In the genomic region with DNA sequence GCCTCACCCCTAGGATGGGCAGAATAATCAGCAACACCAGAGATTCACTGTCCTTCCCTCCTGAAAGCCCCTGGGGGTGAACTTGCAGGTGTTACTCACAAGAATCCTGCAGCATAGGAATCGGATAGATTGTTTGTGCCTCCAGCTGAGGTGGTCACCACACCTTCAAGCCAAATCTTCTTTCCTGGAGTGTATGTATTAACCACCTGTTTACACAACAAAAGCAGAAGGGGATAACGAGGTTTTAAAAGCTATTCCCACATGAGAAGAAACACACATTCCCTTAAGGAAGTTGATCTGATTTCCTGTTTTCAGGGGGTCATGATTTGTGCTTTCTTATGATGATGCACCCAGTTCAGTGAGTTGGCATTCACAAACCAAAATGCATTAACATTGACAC, we compare ENCODE assay signal across 23 cellular contexts.
DNase-seq lines count a peak whose midpoint lies in the region; ATAC-seq, FAIRE-seq and TF ChIP-seq lines count a peak whose summit lies in the region.
"Had no signal": no experiment of that assay in that cellular context is flagged by ENCODE, and none has a peak within 500 bp of the region (broad histone marks: within the 10 kb centered on the region; RNA-seq: fewer than 3 reads in every experiment).

No MANE protein-coding gene starts in this region.

- no peak overlapping the region for H2BK5ac ChIP-seq in H1 (ENCODE audit: low read depth, low read length)
- no peak overlapping the region for H2BK5ac ChIP-seq in mesenchymal stem cell (ENCODE audit: low read depth, low read length, poor library complexity, severe bottlenecking)

- peak overlapping the region; percentile 53; the same call in 1 of the 2 replicates for H3K27ac Mint-ChIP-seq in GM23338
- H3K27ac Mint-ChIP-seq in activated naive CD8-positive, alpha-beta T cell treated with anti-CD3 and anti-CD28 coated beads, Interleukin-2, amount 50 U/mL, for 24 hours = no peak overlapping the region
- H3K27ac Mint-ChIP-seq: CD4-positive, alpha-beta T cell had no signal

- no peak for TF ChIP-seq POLR2A in H1 (IDR thresholded peaks at IDR 0.05; ENCODE audit: control extremely low read depth in 1 of 2, low read depth in 2 of 2, low read length in 2 of 2)

- H3K79me1 ChIP-seq in H1 (ENCODE audit: low read depth, low read length) = no peaks in the 10 kb centered on the region
- H3K79me1 ChIP-seq in mesenchymal stem cell (replicated peaks; ENCODE audit: low read length, poor library complexity, severe bottlenecking) = no peaks in the 10 kb centered on the region

- peak; percentile 76 for FAIRE-seq in H1 (lab: Jason Lieb, UNC)
- FAIRE-seq: A204.1, D721Med, GM12892, GM18507, K562 had no signal

- H3K27me3 ChIP-seq in GM23338 (ENCODE audit: insufficient read depth) = no peaks in the 10 kb centered on the region
- no peaks in the 10 kb centered on the region for H3K27me3 ChIP-seq in HUES48 (ENCODE audit: control insufficient read depth, insufficient read depth, low read length)
- no peaks in the 10 kb centered on the region for H3K27me3 ChIP-seq in H1 (replicated peaks in 1 of 4; ENCODE audit: control insufficient read depth in 3 of 4, extremely low read depth in 1 of 4, insufficient read depth in 3 of 4, low read length in 3 of 4)
- H3K27me3 ChIP-seq in MM.1S (replicated peaks; ENCODE audit: insufficient read depth, low read length) = no peaks in the 10 kb centered on the region
- no peaks in the 10 kb centered on the region for H3K27me3 ChIP-seq in mesenchymal stem cell (ENCODE audit: control insufficient read depth in 1 of 2, insufficient read depth in 1 of 2, low read length in 2 of 2)
- H3K27me3 ChIP-seq: BE2C had no signal

- no peak overlapping the region for H2BK120ac ChIP-seq in H1 (replicated peaks; ENCODE audit: low read depth, low read length)
- H2BK120ac ChIP-seq in mesenchymal stem cell (ENCODE audit: low read depth, low read length) = no peak overlapping the region

- no peaks in the 10 kb centered on the region for H3K23me2 ChIP-seq in H1 (ENCODE audit: low read depth, low read length)

- H2BK20ac ChIP-seq in H1 (ENCODE audit: low read length) = no peak overlapping the region

- H4K91ac ChIP-seq in H1 (replicated peaks; ENCODE audit: insufficient read length, low read length) (no peak overlapping the region), mesenchymal stem cell (ENCODE audit: low read length) (no peak overlapping the region)

- no peaks in the 10 kb centered on the region for H3F3A ChIP-seq in GM23338 (replicated peaks; ENCODE audit: low read depth)
- no peaks in the 10 kb centered on the region for H3F3A ChIP-seq in MM.1S (ENCODE audit: insufficient read depth, low read length)

- H4K20me1 ChIP-seq in GM23338 (replicated peaks; ENCODE audit: insufficient read depth) = no peaks in the 10 kb centered on the region
- no peaks in the 10 kb centered on the region for H4K20me1 ChIP-seq in H1 (replicated peaks in 1 of 2; ENCODE audit: control insufficient read depth in 1 of 2, insufficient read depth in 2 of 2, low read length in 2 of 2)
- H4K20me1 ChIP-seq in MM.1S (ENCODE audit: insufficient read depth, low read length) = no peaks in the 10 kb centered on the region

- POLR2A ChIA-PET in H1 (lab: Charles Lee; ENCODE audit: partially characterized antibody) = no interaction called here

- H3K9me2 ChIP-seq in GM23338 (ENCODE audit: insufficient read depth) = no peaks in the 10 kb centered on the region
- no peaks in the 10 kb centered on the region for H3K9me2 ChIP-seq in MM.1S (replicated peaks; ENCODE audit: insufficient read depth, low read length)

- DNase-seq in GM23338 (ENCODE audit: low spot score) = peak; percentile 37
- DNase-seq in H1 (ENCODE audit: low read depth in 1 of 2, low spot score in 2 of 2) = peak in 1 of 2 experiments; percentile 10
- DNase-seq in iPS-NIHi7 (ENCODE audit: extremely low spot score) = peak; percentile 41
- no peak for DNase-seq in NCI-H2029 (lab: John Stamatoyannopoulos, UW)
- DNase-seq in activated naive CD8-positive, alpha-beta T cell treated with anti-CD3 and anti-CD28 coated beads, Interleukin-2, amount 50 U/mL, for 24 hours = no peak
- no peak for DNase-seq in MM.1S
- no peak for DNase-seq in mesenchymal stem cell
- DNase-seq: ACHN; BE2C; Caco-2; CD4-positive, alpha-beta T cell; GDM1; GM23248; IMR-90 had no signal

- H3K23ac ChIP-seq in H1 (ENCODE audit: insufficient read length) (no peak overlapping the region), mesenchymal stem cell (ENCODE audit: low read length in 2 of 2) (no peak overlapping the region)

- H3K9me3 ChIP-seq in HUES48 (ENCODE audit: control insufficient read depth, insufficient read depth, low read length) = no peaks in the 10 kb centered on the region
- H3K9me3 ChIP-seq in H1 (ENCODE audit: insufficient read depth in 2 of 2, low read depth in 1 of 2, low read length in 1 of 2) = no peaks in the 10 kb centered on the region
- no peaks in the 10 kb centered on the region for H3K9me3 ChIP-seq in MM.1S (replicated peaks; ENCODE audit: insufficient read depth, low read length)
- H3K9me3 ChIP-seq in mesenchymal stem cell (ENCODE audit: control insufficient read depth, low read length) = no peaks in the 10 kb centered on the region
- H3K9me3 ChIP-seq: BE2C, Caco-2, HAP-1 had no signal

- H3K36me3 Mint-ChIP-seq in GM23338 (ENCODE audit: low read depth) = no peaks in the 10 kb centered on the region
- H3K36me3 Mint-ChIP-seq in activated naive CD8-positive, alpha-beta T cell treated with anti-CD3 and anti-CD28 coated beads, Interleukin-2, amount 50 U/mL, for 24 hours (ENCODE audit: low read depth) = no peaks in the 10 kb centered on the region

- H2BK15ac ChIP-seq in H1 (ENCODE audit: low read length) (no peak overlapping the region), mesenchymal stem cell (ENCODE audit: low read depth, poor library complexity, severe bottlenecking) (no peak overlapping the region)

- H3K14ac ChIP-seq in H1 (ENCODE audit: insufficient read length) = no peak overlapping the region
- no peak overlapping the region for H3K14ac ChIP-seq in mesenchymal stem cell (ENCODE audit: low read length in 2 of 2)

- TF ChIP-seq EP300 in H1 (IDR thresholded peaks at IDR 0.05; ENCODE audit: borderline replicate concordance in 1 of 2, low read depth in 2 of 2, low read length in 2 of 2) = no peak

- no peak overlapping the region for H3K4ac ChIP-seq in H1 (replicated peaks; ENCODE audit: insufficient read length, low read depth, low read length)
- H3K4ac ChIP-seq in mesenchymal stem cell (ENCODE audit: low read depth in 1 of 2, low read length in 2 of 2) = no peak overlapping the region

- H3K4me2 ChIP-seq in GM23338 (peak overlapping the region; percentile 23; the same call in 1 of the 2 replicates), H1 (ENCODE audit: insufficient read depth in 1 of 2, low read depth in 2 of 2, low read length in 2 of 2) (peak overlapping the region in 1 of 2 experiments; percentile 40; a peak in 2 of 4 replicates), MM.1S (ENCODE audit: low read depth, low read length) (no peak overlapping the region), mesenchymal stem cell (ENCODE audit: low read length, poor library complexity, severe bottlenecking) (no peak overlapping the region)

- CTCF ChIA-PET in H1 (lab: Charles Lee; ENCODE audit: partially characterized antibody) = no interaction called here

- H2BK12ac ChIP-seq in H1 (ENCODE audit: low read depth, low read length) (no peak overlapping the region), mesenchymal stem cell (ENCODE audit: low read length in 2 of 2) (no peak overlapping the region)

- peaks cover 2% of the 10 kb centered on the region for H3K27me3 Mint-ChIP-seq in GM23338 (ENCODE audit: insufficient read depth, low read depth, poor library complexity)
- H3K27me3 Mint-ChIP-seq in activated naive CD8-positive, alpha-beta T cell treated with anti-CD3 and anti-CD28 coated beads, Interleukin-2, amount 50 U/mL, for 24 hours = peaks cover 1% of the 10 kb centered on the region

- peak; percentile 61 for ATAC-seq in GM23338
- ATAC-seq in activated naive CD8-positive, alpha-beta T cell treated with anti-CD3 and anti-CD28 coated beads, Interleukin-2, amount 50 U/mL, for 24 hours = no peak
- ATAC-seq: K562 had no signal

- H3K4me3 ChIP-seq in GM23338 (no peak overlapping the region), HUES48 (ENCODE audit: low read depth, low read length) (no peak overlapping the region), H1 (ENCODE audit: extremely low read depth in 1 of 4, insufficient read depth in 2 of 4, low read depth in 3 of 4, low read length in 4 of 4) (no peak overlapping the region), MM.1S (ENCODE audit: low read length) (no peak overlapping the region), mesenchymal stem cell (ENCODE audit: insufficient read depth in 1 of 2, low read depth in 1 of 2, low read length in 2 of 2) (no peak overlapping the region)
- H3K4me3 ChIP-seq: GM23248, HAP-1, K562 had no signal

- no peak overlapping the region for H3K18ac ChIP-seq in H1 (ENCODE audit: extremely low read depth, low read length)
- H3K18ac ChIP-seq in mesenchymal stem cell (ENCODE audit: low read depth in 1 of 2, low read length in 2 of 2) = no peak overlapping the region

- 19% methylated on average over 2 of the region's 2 CpGs; no CpG with 5 or more reads in 1 of the 2 experiments for WGBS in H1 (ENCODE audit: extremely low coverage in 1 of 2, insufficient coverage in 1 of 2, insufficient read length in 1 of 2, insufficient replicate concordance in 2 of 2, low coverage in 1 of 2, low lambda C conversion rate in 2 of 2, missing lambda C conversion rate in 1 of 2), 2 experiments
- WGBS in mesenchymal stem cell = 67% methylated on average over 1 of the region's 2 CpGs

- H3K9me3 Mint-ChIP-seq in GM23338 = no peaks in the 10 kb centered on the region
- no peaks in the 10 kb centered on the region for H3K9me3 Mint-ChIP-seq in activated naive CD8-positive, alpha-beta T cell treated with anti-CD3 and anti-CD28 coated beads, Interleukin-2, amount 50 U/mL, for 24 hours
- H3K9me3 Mint-ChIP-seq: CD4-positive, alpha-beta T cell had no signal

- H3K4me1 ChIP-seq in GM23338 (ENCODE audit: insufficient read depth) (peaks cover 29% of the 10 kb centered on the region), HUES48 (ENCODE audit: control insufficient read depth, insufficient read depth, low read length) (peaks cover 25% of the 10 kb centered on the region), H1 (replicated peaks in 1 of 4; ENCODE audit: control insufficient read depth in 3 of 4, insufficient read depth in 4 of 4, low read length in 3 of 4) (peaks cover 0 to 15% (median 9%) of the 10 kb centered on the region in 4 experiments; a peak in 4 of 7 replicates), MM.1S (ENCODE audit: low read length) (no peaks in the 10 kb centered on the region), mesenchymal stem cell (ENCODE audit: control insufficient read depth, insufficient read depth, low read depth, low read length) (no peaks in the 10 kb centered on the region)
- H3K4me1 ChIP-seq: BE2C, Caco-2, HAP-1 had no signal

- H4K5ac ChIP-seq in H1 (ENCODE audit: insufficient read length, low read depth, low read length) = no peak overlapping the region

- H2AFZ ChIP-seq in GM23338 = no peak overlapping the region
- no peak overlapping the region for H2AFZ ChIP-seq in H1 (ENCODE audit: low read length)
- H2AFZ ChIP-seq in MM.1S (ENCODE audit: low read length) = no peak overlapping the region
- H2AFZ ChIP-seq in mesenchymal stem cell (ENCODE audit: low read depth, low read length) = no peak overlapping the region
- H2AFZ ChIP-seq: GM23248 had no signal

- H4K8ac ChIP-seq in H1 (ENCODE audit: extremely low read depth, insufficient read depth, low read length) = no peak overlapping the region
- H4K8ac ChIP-seq in mesenchymal stem cell (ENCODE audit: low read length) = no peak overlapping the region

- no peak for TF ChIP-seq CTCF in GM23338 (conservative IDR thresholded peaks at IDR 0.05; ENCODE audit: low read depth in 2 of 2)
- no peak for TF ChIP-seq CTCF in H1 (IDR thresholded peaks at IDR 0.05; ENCODE audit: control extremely low read depth in 1 of 3, insufficient read depth in 1 of 3, low read depth in 1 of 3, low read length in 3 of 3)
- no peak for TF ChIP-seq CTCF in MM.1S (IDR thresholded peaks at IDR 0.05; ENCODE audit: low read length)

- H3K4me1 Mint-ChIP-seq in GM23338 = peaks cover 41% of the 10 kb centered on the region
- H3K4me1 Mint-ChIP-seq in activated naive CD8-positive, alpha-beta T cell treated with anti-CD3 and anti-CD28 coated beads, Interleukin-2, amount 50 U/mL, for 24 hours = no peaks in the 10 kb centered on the region

- H3K79me2 ChIP-seq in GM23338 (replicated peaks; ENCODE audit: insufficient read depth) (no peaks in the 10 kb centered on the region), H1 (ENCODE audit: control insufficient read depth in 1 of 2, insufficient read depth in 2 of 2, low read length in 2 of 2) (no peaks in the 10 kb centered on the region), MM.1S (ENCODE audit: low read length) (no peaks in the 10 kb centered on the region)

- no peak for TF ChIP-seq RAD21 in H1 (IDR thresholded peaks at IDR 0.05 in 1 of 2, conservative IDR thresholded peaks at IDR 0.05 in 1 of 2; ENCODE audit: low read depth in 2 of 2, low read length in 2 of 2)

- no peak overlapping the region for H2AK5ac ChIP-seq in H1 (ENCODE audit: low read depth, low read length)
- no peak overlapping the region for H2AK5ac ChIP-seq in mesenchymal stem cell (ENCODE audit: low read length, severe bottlenecking)

- H3K36me3 ChIP-seq in GM23338 (ENCODE audit: insufficient read depth) (no peaks in the 10 kb centered on the region), HUES48 (ENCODE audit: control insufficient read depth, insufficient read depth, low read length) (no peaks in the 10 kb centered on the region), H1 (ENCODE audit: control insufficient read depth in 2 of 4, insufficient read depth in 4 of 4, low read length in 3 of 4) (no peaks in the 10 kb centered on the region), MM.1S (replicated peaks; ENCODE audit: insufficient read depth, low read length) (no peaks in the 10 kb centered on the region), mesenchymal stem cell (ENCODE audit: control insufficient read depth in 1 of 2, insufficient read depth in 2 of 2, low read depth in 1 of 2, low read length in 2 of 2) (no peaks in the 10 kb centered on the region)
- H3K36me3 ChIP-seq: BE2C, HAP-1 had no signal

- no peak overlapping the region for H3K4me3 Mint-ChIP-seq in GM23338
- H3K4me3 Mint-ChIP-seq in activated naive CD8-positive, alpha-beta T cell treated with anti-CD3 and anti-CD28 coated beads, Interleukin-2, amount 50 U/mL, for 24 hours = no peak overlapping the region
- H3K4me3 Mint-ChIP-seq: CD4-positive, alpha-beta T cell had no signal

- H3K9ac ChIP-seq in HUES48 (ENCODE audit: low read depth, low read length) = no peak overlapping the region
- H3K9ac ChIP-seq in H1 (replicated peaks in 1 of 4; ENCODE audit: extremely low read depth in 1 of 4, low read depth in 3 of 4, low read length in 3 of 4) = no peak overlapping the region
- H3K9ac ChIP-seq in MM.1S (ENCODE audit: low read length) = no peak overlapping the region
- H3K9ac ChIP-seq in mesenchymal stem cell (ENCODE audit: low read length) = no peak overlapping the region
- H3K9ac ChIP-seq: GM23248 had no signal

- no peak overlapping the region for H3K56ac ChIP-seq in H1 (replicated peaks; ENCODE audit: insufficient read length, low read depth, low read length)

- no peak overlapping the region for H3K27ac ChIP-seq in GM23338 (ENCODE audit: low read depth)
- H3K27ac ChIP-seq in HUES48 (ENCODE audit: low read depth, low read length) = peak overlapping the region; percentile 56
- no peak overlapping the region for H3K27ac ChIP-seq in H1 (ENCODE audit: low read depth, low read length)
- H3K27ac ChIP-seq in MM.1S (ENCODE audit: low read length) = no peak overlapping the region
- H3K27ac ChIP-seq in mesenchymal stem cell (ENCODE audit: low read length, poor library complexity, severe bottlenecking) = no peak overlapping the region
- H3K27ac ChIP-seq: C4-2B, GM23248, HL-60 had no signal

Comparison
In these comparisons a context has a peak if more than half of its experiments do, and no peak if none do; other contexts are left out.
1. DNase-seq: peak in GM23338 (single experiment) and iPS-NIHi7 (single experiment); none in NCI-H2029 (single experiment), activated naive CD8-positive, alpha-beta T cell treated with anti-CD3 and anti-CD28 coated beads, Interleukin-2, amount 50 U/mL, for 24 hours (single experiment), MM.1S (single experiment) and mesenchymal stem cell (single experiment).